ENCODE assay signal across 1 cellular context in the genomic region with DNA sequence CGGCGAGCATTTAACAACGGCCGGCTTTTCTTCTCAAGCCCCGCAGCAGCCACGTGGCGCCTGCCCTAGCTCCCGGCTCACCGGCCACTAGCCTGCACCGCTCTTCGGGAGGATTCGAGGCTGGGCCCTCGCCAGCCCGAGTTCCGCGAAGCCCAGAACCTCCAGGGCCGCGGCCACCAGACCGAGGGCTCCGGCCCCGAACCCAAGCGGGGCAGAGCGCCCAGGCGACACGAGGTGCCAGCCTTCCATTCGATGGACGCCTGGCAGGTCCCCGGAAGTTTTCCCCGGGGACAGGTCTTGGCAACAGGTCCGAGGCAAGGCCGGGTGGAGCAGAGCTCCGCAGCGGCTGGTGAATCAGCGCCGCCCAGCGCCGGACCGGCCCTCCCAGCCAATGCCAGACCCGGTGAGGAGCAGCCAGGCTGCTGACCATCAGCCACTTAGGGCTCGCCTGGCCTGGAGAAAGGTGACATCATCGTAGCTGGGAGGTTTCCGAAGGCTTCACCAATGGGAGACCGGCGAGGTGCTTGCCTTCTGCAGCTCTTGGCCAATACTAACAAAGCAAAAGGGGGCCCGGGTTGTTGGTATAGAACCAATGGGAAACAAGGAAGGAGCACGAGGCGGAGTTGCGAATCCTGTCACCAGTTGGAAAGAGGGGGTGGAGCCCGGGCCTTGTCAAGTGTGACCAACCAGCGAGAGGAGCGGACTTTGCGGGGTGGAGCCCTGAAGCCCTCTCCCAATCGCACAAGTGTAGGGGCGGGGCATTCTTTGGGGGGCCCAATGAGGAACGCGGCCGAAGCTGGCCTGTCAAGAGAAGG.
TF ChIP-seq lines count a peak whose summit lies in the region.

No MANE protein-coding gene starts in this region.

TF ChIP-seq in HepG2, 621 proteins besides CTCF, POLR2A, EP300 and RAD21 (continued from another document and continues in another):
- TF ChIP-seq RXRB (CRISPR knock-in tag; IDR thresholded peaks at IDR 0.05; ENCODE audit: borderline replicate concordance): no peak
- no peak for TF ChIP-seq ZNF432 (CRISPR knock-in tag; IDR thresholded peaks at IDR 0.05; ENCODE audit: borderline replicate concordance)
- peak; percentile 37; the same call in 1 of the 2 replicates for TF ChIP-seq ZNF446 (CRISPR knock-in tag; IDR thresholded peaks at IDR 0.05)
- TF ChIP-seq HHEX (CRISPR knock-in tag; IDR thresholded peaks at IDR 0.05): no peak
- peak; percentile 90; the same call in 1 of the 2 replicates for TF ChIP-seq ZNF142 (CRISPR knock-in tag; IDR thresholded peaks at IDR 0.05)
- TF ChIP-seq GABPA (IDR thresholded peaks at IDR 0.05; ENCODE audit: low read depth, low read length): peak; percentile 8; the same call in 1 of the 2 replicates
- peak; percentile 81 for TF ChIP-seq GABPA (CRISPR knock-in tag; IDR thresholded peaks at IDR 0.05; ENCODE audit: low read depth)
- 0 out of 2 replicates have a peak, but pooled peaks have one; percentile 16 for TF ChIP-seq DRAP1 (CRISPR knock-in tag; IDR thresholded peaks at IDR 0.05)
- TF ChIP-seq SOX6 (IDR thresholded peaks at IDR 0.05): no peak
- TF ChIP-seq SOX6 (CRISPR knock-in tag; IDR thresholded peaks at IDR 0.05): peak; percentile 63
- peak; percentile 99 for TF ChIP-seq ZNF230 (CRISPR knock-in tag; IDR thresholded peaks at IDR 0.05)
- peak; percentile 51; the same call in 1 of the 2 replicates for TF ChIP-seq RCOR2 (CRISPR knock-in tag; IDR thresholded peaks at IDR 0.05)
- peak; percentile 80 for TF ChIP-seq STAG1 (CRISPR knock-in tag; IDR thresholded peaks at IDR 0.05)
- TF ChIP-seq ZKSCAN1 (IDR thresholded peaks at IDR 0.05; ENCODE audit: low read length): no peak
- TF ChIP-seq MATR3 (CRISPR knock-in tag; IDR thresholded peaks at IDR 0.05): no peak
- peak; percentile 76 for TF ChIP-seq ZNF292 (CRISPR knock-in tag; IDR thresholded peaks at IDR 0.05; ENCODE audit: borderline replicate concordance, low read depth)
- TF ChIP-seq KDM5A (IDR thresholded peaks at IDR 0.05; ENCODE audit: borderline replicate concordance, low read length): no peak; the same call in 1 of the 2 replicates
- 0 out of 2 replicates have a peak, but pooled peaks have one; percentile 54 for TF ChIP-seq RBAK (CRISPR knock-in tag; IDR thresholded peaks at IDR 0.05)
- no peak for TF ChIP-seq SRF (IDR thresholded peaks at IDR 0.05; ENCODE audit: low read depth, low read length)
- TF ChIP-seq ZNF687 (CRISPR knock-in tag; IDR thresholded peaks at IDR 0.05): peak; percentile 99
- TF ChIP-seq FOXA1 (IDR thresholded peaks at IDR 0.05): no peak
- TF ChIP-seq FOXA1 (CRISPR knock-in tag; IDR thresholded peaks at IDR 0.05): no peak
- peak; percentile 94 for TF ChIP-seq POGK (CRISPR knock-in tag; conservative IDR thresholded peaks at IDR 0.05)
- 0 out of 2 replicates have a peak, but pooled peaks have one; percentile 24 for TF ChIP-seq HOXD1 (CRISPR knock-in tag; IDR thresholded peaks at IDR 0.05)
- peak; percentile 60; the same call in 1 of the 2 replicates for TF ChIP-seq GATAD2A (CRISPR knock-in tag; IDR thresholded peaks at IDR 0.05)
- TF ChIP-seq, protein P1, sequence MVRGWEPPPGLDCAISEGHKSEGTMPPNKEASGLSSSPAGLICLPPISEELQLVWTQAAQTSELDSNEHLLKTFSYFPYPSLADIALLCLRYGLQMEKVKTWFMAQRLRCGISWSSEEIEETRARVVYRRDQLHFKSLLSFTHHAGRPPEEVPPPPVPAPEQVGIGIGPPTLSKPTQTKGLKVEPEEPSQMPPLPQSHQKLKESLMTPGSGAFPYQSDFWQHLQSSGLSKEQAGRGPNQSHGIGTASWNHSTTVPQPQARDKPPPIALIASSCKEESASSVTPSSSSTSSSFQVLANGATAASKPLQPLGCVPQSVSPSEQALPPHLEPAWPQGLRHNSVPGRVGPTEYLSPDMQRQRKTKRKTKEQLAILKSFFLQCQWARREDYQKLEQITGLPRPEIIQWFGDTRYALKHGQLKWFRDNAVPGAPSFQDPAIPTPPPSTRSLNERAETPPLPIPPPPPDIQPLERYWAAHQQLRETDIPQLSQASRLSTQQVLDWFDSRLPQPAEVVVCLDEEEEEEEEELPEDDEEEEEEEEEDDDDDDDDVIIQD (CRISPR knock-in tag; IDR thresholded peaks at IDR 0.05; ENCODE audit: low read depth): peak; percentile 74; the same call in 1 of the 2 replicates
- TF ChIP-seq KDM5B (CRISPR knock-in tag; IDR thresholded peaks at IDR 0.05; ENCODE audit: borderline replicate concordance): peak; percentile 96
- TF ChIP-seq RFXANK (CRISPR knock-in tag; IDR thresholded peaks at IDR 0.05): peak; percentile 99
- TF ChIP-seq, protein P2, sequence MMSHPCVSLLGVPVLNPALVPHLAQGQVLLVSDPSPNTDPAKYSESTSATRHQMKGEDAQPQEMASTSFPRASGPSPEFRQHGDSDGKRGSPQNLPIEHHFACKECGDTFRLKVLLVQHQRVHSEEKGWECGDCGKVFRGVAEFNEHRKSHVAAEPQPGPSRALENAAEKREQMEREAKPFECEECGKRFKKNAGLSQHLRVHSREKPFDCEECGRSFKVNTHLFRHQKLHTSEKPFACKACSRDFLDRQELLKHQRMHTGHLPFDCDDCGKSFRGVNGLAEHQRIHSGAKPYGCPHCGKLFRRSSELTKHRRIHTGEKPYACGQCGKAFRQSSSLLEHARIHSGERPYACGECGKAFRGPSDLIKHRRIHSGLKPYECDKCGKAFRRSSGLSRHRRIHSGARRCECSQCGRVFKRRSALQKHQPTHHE (CRISPR knock-in tag; IDR thresholded peaks at IDR 0.05; ENCODE audit: borderline replicate concordance): peak; percentile 11; the same call in 1 of the 2 replicates
- peak; percentile 95 for TF ChIP-seq ERF (CRISPR knock-in tag; IDR thresholded peaks at IDR 0.05)
- TF ChIP-seq, protein P3, sequence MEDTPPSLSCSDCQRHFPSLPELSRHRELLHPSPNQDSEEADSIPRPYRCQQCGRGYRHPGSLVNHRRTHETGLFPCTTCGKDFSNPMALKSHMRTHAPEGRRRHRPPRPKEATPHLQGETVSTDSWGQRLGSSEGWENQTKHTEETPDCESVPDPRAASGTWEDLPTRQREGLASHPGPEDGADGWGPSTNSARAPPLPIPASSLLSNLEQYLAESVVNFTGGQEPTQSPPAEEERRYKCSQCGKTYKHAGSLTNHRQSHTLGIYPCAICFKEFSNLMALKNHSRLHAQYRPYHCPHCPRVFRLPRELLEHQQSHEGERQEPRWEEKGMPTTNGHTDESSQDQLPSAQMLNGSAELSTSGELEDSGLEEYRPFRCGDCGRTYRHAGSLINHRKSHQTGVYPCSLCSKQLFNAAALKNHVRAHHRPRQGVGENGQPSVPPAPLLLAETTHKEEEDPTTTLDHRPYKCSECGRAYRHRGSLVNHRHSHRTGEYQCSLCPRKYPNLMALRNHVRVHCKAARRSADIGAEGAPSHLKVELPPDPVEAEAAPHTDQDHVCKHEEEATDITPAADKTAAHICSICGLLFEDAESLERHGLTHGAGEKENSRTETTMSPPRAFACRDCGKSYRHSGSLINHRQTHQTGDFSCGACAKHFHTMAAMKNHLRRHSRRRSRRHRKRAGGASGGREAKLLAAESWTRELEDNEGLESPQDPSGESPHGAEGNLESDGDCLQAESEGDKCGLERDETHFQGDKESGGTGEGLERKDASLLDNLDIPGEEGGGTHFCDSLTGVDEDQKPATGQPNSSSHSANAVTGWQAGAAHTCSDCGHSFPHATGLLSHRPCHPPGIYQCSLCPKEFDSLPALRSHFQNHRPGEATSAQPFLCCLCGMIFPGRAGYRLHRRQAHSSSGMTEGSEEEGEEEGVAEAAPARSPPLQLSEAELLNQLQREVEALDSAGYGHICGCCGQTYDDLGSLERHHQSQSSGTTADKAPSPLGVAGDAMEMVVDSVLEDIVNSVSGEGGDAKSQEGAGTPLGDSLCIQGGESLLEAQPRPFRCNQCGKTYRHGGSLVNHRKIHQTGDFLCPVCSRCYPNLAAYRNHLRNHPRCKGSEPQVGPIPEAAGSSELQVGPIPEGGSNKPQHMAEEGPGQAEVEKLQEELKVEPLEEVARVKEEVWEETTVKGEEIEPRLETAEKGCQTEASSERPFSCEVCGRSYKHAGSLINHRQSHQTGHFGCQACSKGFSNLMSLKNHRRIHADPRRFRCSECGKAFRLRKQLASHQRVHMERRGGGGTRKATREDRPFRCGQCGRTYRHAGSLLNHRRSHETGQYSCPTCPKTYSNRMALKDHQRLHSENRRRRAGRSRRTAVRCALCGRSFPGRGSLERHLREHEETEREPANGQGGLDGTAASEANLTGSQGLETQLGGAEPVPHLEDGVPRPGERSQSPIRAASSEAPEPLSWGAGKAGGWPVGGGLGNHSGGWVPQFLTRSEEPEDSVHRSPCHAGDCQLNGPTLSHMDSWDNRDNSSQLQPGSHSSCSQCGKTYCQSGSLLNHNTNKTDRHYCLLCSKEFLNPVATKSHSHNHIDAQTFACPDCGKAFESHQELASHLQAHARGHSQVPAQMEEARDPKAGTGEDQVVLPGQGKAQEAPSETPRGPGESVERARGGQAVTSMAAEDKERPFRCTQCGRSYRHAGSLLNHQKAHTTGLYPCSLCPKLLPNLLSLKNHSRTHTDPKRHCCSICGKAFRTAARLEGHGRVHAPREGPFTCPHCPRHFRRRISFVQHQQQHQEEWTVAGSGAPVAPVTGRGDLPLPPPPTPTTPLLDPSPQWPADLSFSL (CRISPR knock-in tag; IDR thresholded peaks at IDR 0.05): no peak
- TF ChIP-seq ZNF615 (CRISPR knock-in tag; IDR thresholded peaks at IDR 0.05; ENCODE audit: borderline replicate concordance): no peak
